9 cellular contexts compared by ENCODE assay signal in the genomic region with DNA sequence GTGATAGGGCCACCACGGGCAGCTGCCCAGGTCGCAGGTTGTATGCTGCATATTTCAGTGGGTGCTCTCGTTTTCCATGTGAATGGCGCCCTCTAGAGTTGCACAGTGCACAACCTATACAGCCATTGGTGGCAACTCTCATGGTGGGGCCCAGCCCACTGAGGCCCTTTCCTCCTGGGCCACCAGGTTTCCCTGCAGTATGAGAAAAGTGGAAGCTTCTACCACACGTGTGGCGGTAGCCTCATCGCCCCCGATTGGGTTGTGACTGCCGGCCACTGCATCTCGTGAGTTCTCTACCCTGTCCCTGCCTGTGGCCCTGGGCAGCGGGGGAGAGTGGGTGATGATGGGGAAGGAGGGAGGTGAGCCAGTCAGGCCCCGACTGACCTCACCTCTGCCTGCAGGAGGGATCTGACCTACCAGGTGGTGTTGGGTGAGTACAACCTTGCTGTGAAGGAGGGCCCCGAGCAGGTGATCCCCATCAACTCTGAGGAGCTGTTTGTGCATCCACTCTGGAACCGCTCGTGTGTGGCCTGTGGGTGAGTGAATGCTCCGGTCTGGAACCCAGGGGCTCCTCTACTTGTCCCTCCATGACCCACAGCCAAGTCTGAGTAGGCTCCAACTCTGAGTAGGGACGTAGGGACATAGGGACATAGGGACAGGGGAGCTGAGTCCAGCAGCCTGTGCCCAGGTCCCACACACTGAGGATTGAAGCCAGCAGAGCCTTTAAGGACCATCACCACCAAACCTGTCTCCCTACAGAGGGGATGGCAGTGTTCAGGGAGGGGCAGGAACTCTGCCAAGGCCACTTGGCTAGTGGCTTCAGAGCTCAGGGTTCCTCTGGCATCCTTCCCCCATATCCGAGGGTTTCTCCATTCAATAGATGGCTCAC. TPM values are rescaled to one million over a fixed set of nuclear protein-coding genes. Genes with fewer than 3 reads are reported as not detected.
DNase-seq lines count a peak whose midpoint lies in the region; ATAC-seq, FAIRE-seq and TF ChIP-seq lines count a peak whose summit lies in the region.
"Not testable (repeated sequence)": the region's sequence is repeated elsewhere in the genome, so short reads cannot be mapped to it uniquely, and the experiment has no call there.
"Had no signal": no experiment of that assay in that cellular context is flagged by ENCODE, and none has a peak within 500 bp of the region (broad histone marks: within the 10 kb centered on the region; RNA-seq: fewer than 3 reads in every experiment).

No MANE protein-coding gene starts in this region.

- H2BK120ac ChIP-seq in mesendoderm (ENCODE audit: low read depth, low read length): not testable (repeated sequence)

- H3K27me3 Mint-ChIP-seq in stimulated activated naive B cell treated with anti-CD40 and anti-IgM and Interleukin-4, amounts not matched to agents 10 μg/mL and 1 μg/mL and 100 μg/mL, for 72 hours: not testable (repeated sequence)

- H3K4ac ChIP-seq in mesendoderm (ENCODE audit: low read depth, low read length): not testable (repeated sequence)

- in situ Hi-C loops in K562 (cut with MboI): not testable (repeated sequence)

- ATAC-seq in K562: peak; percentile 99
- peak; percentile 60 to 71 for ATAC-seq in stimulated activated naive B cell treated with anti-CD40 and anti-IgM and Interleukin-4, amounts not matched to agents 10 μg/mL and 1 μg/mL and 100 μg/mL, for 72 hours (replicated peaks)

- H3K36me3 ChIP-seq in HEK293 (ENCODE audit: control insufficient read depth in 2 of 2, insufficient read depth in 1 of 2, low read length in 2 of 2); K562 (ENCODE audit: control insufficient read depth, insufficient read depth, low read length); mesendoderm (ENCODE audit: control insufficient read depth, insufficient read depth, low read length): not testable (repeated sequence)

- not testable (repeated sequence) for TF ChIP-seq CTCF in HEK293 (tag by site-specific recombination; IDR thresholded peaks at IDR 0.05)
- peak; percentile 53 to 62 (median 53) for TF ChIP-seq CTCF in K562 (IDR thresholded peaks at IDR 0.05 in 2 of 3, conservative IDR thresholded peaks at IDR 0.05 in 1 of 3; ENCODE audit: insufficient read depth in 2 of 3, low read depth in 1 of 3, low read length in 3 of 3)

- H3K4me2 ChIP-seq in K562 (ENCODE audit: insufficient read depth, low read length); mesendoderm (ENCODE audit: low read length): not testable (repeated sequence)

- H3K23ac ChIP-seq in mesendoderm (ENCODE audit: low read length): not testable (repeated sequence)

- not testable (repeated sequence) for H3K4me1 ChIP-seq in HEK293 (ENCODE audit: control insufficient read depth, insufficient read depth, low read length); K562 (replicated peaks in 1 of 2; ENCODE audit: control insufficient read depth in 2 of 2, insufficient read depth in 2 of 2, low read length in 2 of 2); mesendoderm (ENCODE audit: control insufficient read depth, low read depth, low read length)

- intact Hi-C loops in K562 (cut with micrococcal nuclease): not testable (repeated sequence)

- not testable (repeated sequence) for H2AFZ ChIP-seq in K562 (ENCODE audit: low read depth, low read length)

- peak; percentile 91 for FAIRE-seq in K562 (lab: Jason Lieb, UNC)

- peaks cover 4 to 20% of the 10 kb centered on the region in 2 experiments; a peak in 3 of 5 replicates for H3K27me3 ChIP-seq in K562 (ENCODE audit: control insufficient read depth in 2 of 2, insufficient read depth in 2 of 2, low read length in 2 of 2)
- not testable (repeated sequence) for H3K27me3 ChIP-seq in mesendoderm (ENCODE audit: insufficient read depth, low read length, poor library complexity)

- H3K9me1 ChIP-seq in K562 (ENCODE audit: control insufficient read depth, insufficient read depth, low read length): not testable (repeated sequence)

- not testable (repeated sequence) for H3K27ac Mint-ChIP-seq in stimulated activated naive B cell treated with anti-CD40 and anti-IgM and Interleukin-4, amounts not matched to agents 10 μg/mL and 1 μg/mL and 100 μg/mL, for 72 hours

- TF ChIP-seq RAD21 in K562 (CRISPR knock-in tag; conservative IDR thresholded peaks at IDR 0.05 in 1 of 2, IDR thresholded peaks at IDR 0.05 in 1 of 2): peak in 1 of 2 experiments; percentile 70; a peak in 3 of 4 replicates

- H2BK15ac ChIP-seq in mesendoderm (replicated peaks; ENCODE audit: low read depth): not testable (repeated sequence)

- not testable (repeated sequence) for BruUV-seq in K562 (replicated peaks; lab: Mats Ljungman, UMichigan)

- POLR2A ChIA-PET in HEK293 (lab: Yijun Ruan, JAX) (interaction anchor here (1.8 kb wide), 1 partner anchor 20 kb away, joined by 4 read pairs; no protein-coding TSS in a partner anchor), K562 (lab: Yijun Ruan, JAX) (interaction anchor here (0.9 kb wide), 1 partner anchor 17 kb away, joined by 3 read pairs; no protein-coding TSS in a partner anchor)

- not testable (repeated sequence) for H3K4me3 ChIP-seq in HEK293 (ENCODE audit: low read depth, low read length); K562; mesendoderm (ENCODE audit: low read length)

- not testable (repeated sequence) for H3K36me3 Mint-ChIP-seq in stimulated activated naive B cell treated with anti-CD40 and anti-IgM and Interleukin-4, amounts not matched to agents 10 μg/mL and 1 μg/mL and 100 μg/mL, for 72 hours

- H4K5ac ChIP-seq in mesendoderm (ENCODE audit: low read length): not testable (repeated sequence)

- H3K9ac ChIP-seq in K562 (ENCODE audit: insufficient read depth in 1 of 2, low read depth in 2 of 2, low read length in 2 of 2); mesendoderm (ENCODE audit: low read length): not testable (repeated sequence)

- peak; percentile 68 for DNase-seq in COLO668 (lab: John Stamatoyannopoulos, UW; ENCODE audit: unreplicated experiment)
- peak; percentile 37 for DNase-seq in NCI-H345 (lab: John Stamatoyannopoulos, UW)
- peak; percentile 68 for DNase-seq in activated CD4-positive, alpha-beta T cell treated with anti-CD3 and anti-CD28 coated beads for 48 hours
- DNase-seq in K562 (ENCODE audit: extremely low read depth in 1 of 4, low spot score in 3 of 4): peak in 1 of 4 experiments; percentile 79
- peak; percentile 30 for DNase-seq in glomerular visceral epithelial cell (ENCODE audit: extremely low spot score)
- DNase-seq in mesendoderm: peak; percentile 56
- not testable (repeated sequence) for DNase-seq in stimulated activated naive B cell treated with anti-CD40 and anti-IgM and Interleukin-4, amounts not matched to agents 10 μg/mL and 1 μg/mL and 100 μg/mL, for 72 hours

- H3K9me3 Mint-ChIP-seq in stimulated activated naive B cell treated with anti-CD40 and anti-IgM and Interleukin-4, amounts not matched to agents 10 μg/mL and 1 μg/mL and 100 μg/mL, for 72 hours: not testable (repeated sequence)

- H3K79me2 ChIP-seq in K562 (ENCODE audit: control insufficient read depth, insufficient read depth, low read length); mesendoderm (ENCODE audit: control insufficient read depth, insufficient read depth, low read length): not testable (repeated sequence)

- H2BK5ac ChIP-seq in mesendoderm (ENCODE audit: low read length): not testable (repeated sequence)

- not testable (repeated sequence) for H3K56ac ChIP-seq in mesendoderm (ENCODE audit: low read length)

- CTCF ChIA-PET in HEK293 (lab: Yijun Ruan, JAX): interaction anchor here (0.5 to 0.8 kb wide), 4 partner anchors 13 to 350 kb away, joined by 3 to 5 read pairs (median 4); no protein-coding TSS in a partner anchor
- CTCF ChIA-PET in K562 (lab: Yijun Ruan, JAX; ENCODE audit: low intra/inter-chr PET ratio): not testable (repeated sequence)

- H3K4me1 Mint-ChIP-seq in stimulated activated naive B cell treated with anti-CD40 and anti-IgM and Interleukin-4, amounts not matched to agents 10 μg/mL and 1 μg/mL and 100 μg/mL, for 72 hours: not testable (repeated sequence)

- H3K4me3 Mint-ChIP-seq in stimulated activated naive B cell treated with anti-CD40 and anti-IgM and Interleukin-4, amounts not matched to agents 10 μg/mL and 1 μg/mL and 100 μg/mL, for 72 hours: not testable (repeated sequence)

- H4K8ac ChIP-seq in mesendoderm (ENCODE audit: low read depth, low read length): not testable (repeated sequence)

- not testable (repeated sequence) for TF ChIP-seq EP300 in K562 (IDR thresholded peaks at IDR 0.05; ENCODE audit: low read length)

- WGBS in K562 (ENCODE audit: insufficient coverage, low coverage, missing lambda C conversion rate): 23% methylated on average over 18 of the region's 18 CpGs
- WGBS in mesendoderm (ENCODE audit: extremely low coverage, insufficient coverage, low lambda C conversion rate): no CpG with 5 or more reads among the region's 18 CpGs

- H4K20me1 ChIP-seq in K562 (replicated peaks; ENCODE audit: control insufficient read depth, insufficient read depth, low read length): not testable (repeated sequence)

- not testable (repeated sequence) for H3K27ac ChIP-seq in HEK293 (ENCODE audit: extremely low read depth, low read depth, low read length); K562 (ENCODE audit: extremely low read depth, low read depth, low read length); mesendoderm (ENCODE audit: low read depth, low read length)

- H3K79me1 ChIP-seq in mesendoderm (ENCODE audit: low read length): not testable (repeated sequence)

- H3K18ac ChIP-seq in mesendoderm (ENCODE audit: low read length): not testable (repeated sequence)

- not testable (repeated sequence) for H3K9me3 ChIP-seq in HEK293 (ENCODE audit: control insufficient read depth, insufficient read depth, low read depth, low read length); K562 (replicated peaks; ENCODE audit: control insufficient read depth, insufficient read depth, low read depth, low read length)

- not testable (repeated sequence) for H2AK5ac ChIP-seq in mesendoderm (ENCODE audit: low read length)

- TF ChIP-seq POLR2A in K562 (conservative IDR thresholded peaks at IDR 0.05): not testable (repeated sequence)

RNA-seq across cellular contexts. Expression of gene CELA3A, which starts 4.0 kb away (rescaled TPM):
- not detected in 2 replicates for total RNA-seq in K562 (2011; cell fraction: chromatin; rRNA removed; ENCODE audit: low replicate concordance)
- total RNA-seq in K562 (2011; cell fraction: nucleolus; rRNA removed): not detected in 2 replicates
- total RNA-seq in K562 (2011; cell fraction: nucleoplasm; rRNA removed): not detected in 2 replicates
- total RNA-seq in K562 (2014; rRNA removed) (not detected in 2 replicates), K562 (2014; rRNA removed; fragmentation: Illumina TruSeq; extraction: Trizol) (not detected in 2 replicates), K562 (2015; rRNA removed; fragmentation: Illumina TruSeq; extraction: Trizol) (not detected in 2 replicates), K562 (2021) (5.4 and 5.7 TPM in 2 replicates)
- polyA plus RNA-seq in K562 (2011; rRNA removed) (not detected in 2 replicates), K562 (2014; fragmentation: Illumina TruSeq; extraction: Trizol) (not detected in 2 replicates), K562 (2014; fragmentation: Nextera tagmentation; extraction: Ambion mirVana) (not detected), K562 (2014; rRNA removed) (not detected in 2 replicates)
- not detected in 2 replicates for polyA plus RNA-seq in K562 (2011; cell fraction: cytosol; rRNA removed)
- not detected in 2 replicates for polyA plus RNA-seq in K562 (2011; cell fraction: nucleus; rRNA removed)
- not detected in 2 replicates for polyA plus RNA-seq in K562 (2012)
- polyA minus RNA-seq in K562 (2011; rRNA and poly(A)+ RNA removed): not detected in 2 replicates
- not detected in 2 replicates for polyA minus RNA-seq in K562 (2011; cell fraction: cytosol; rRNA and poly(A)+ RNA removed)
- polyA minus RNA-seq in K562 (2011; cell fraction: nucleus; rRNA and poly(A)+ RNA removed): not detected in 2 replicates
- not detected for polyA plus RNA-seq in mesendoderm (2013, experiment 1 of 2)
- polyA plus RNA-seq in mesendoderm (2013, experiment 2 of 2): not detected
- total RNA-seq: esophagus muscularis mucosa had no signal

RNA-seq across cellular contexts. Expression of gene CELA3B, which starts 28.7 kb away (rescaled TPM):
- total RNA-seq in K562 (2011; cell fraction: chromatin; rRNA removed; ENCODE audit: low replicate concordance): not detected in 2 replicates
- not detected in 2 replicates for total RNA-seq in K562 (2011; cell fraction: nucleolus; rRNA removed)
- not detected in 2 replicates for total RNA-seq in K562 (2011; cell fraction: nucleoplasm; rRNA removed)
- not detected in 2 replicates for total RNA-seq in K562 (2014; rRNA removed)
- not detected in 2 replicates for total RNA-seq in K562 (2014; rRNA removed; fragmentation: Illumina TruSeq; extraction: Trizol)
- total RNA-seq in K562 (2015; rRNA removed; fragmentation: Illumina TruSeq; extraction: Trizol): not detected in 2 replicates
- 3.1 and 3.8 TPM in 2 replicates for total RNA-seq in K562 (2021)
- polyA plus RNA-seq in K562 (2011; rRNA removed): not detected in 2 replicates
- not detected in 2 replicates for polyA plus RNA-seq in K562 (2011; cell fraction: cytosol; rRNA removed)
- polyA plus RNA-seq in K562 (2011; cell fraction: nucleus; rRNA removed): not detected in 2 replicates
- polyA plus RNA-seq in K562 (2012): not detected in 2 replicates
- polyA plus RNA-seq in K562 (2014; fragmentation: Illumina TruSeq; extraction: Trizol): not detected in 2 replicates
- not detected for polyA plus RNA-seq in K562 (2014; fragmentation: Nextera tagmentation; extraction: Ambion mirVana)
- not detected in 2 replicates for polyA plus RNA-seq in K562 (2014; rRNA removed)
- not detected in 2 replicates for polyA minus RNA-seq in K562 (2011; rRNA and poly(A)+ RNA removed)
- polyA minus RNA-seq in K562 (2011; cell fraction: cytosol; rRNA and poly(A)+ RNA removed): not detected in 2 replicates
- polyA minus RNA-seq in K562 (2011; cell fraction: nucleus; rRNA and poly(A)+ RNA removed): not detected in 2 replicates
- not detected for polyA plus RNA-seq in mesendoderm (2013, experiment 1 of 2)
- not detected for polyA plus RNA-seq in mesendoderm (2013, experiment 2 of 2)
- total RNA-seq: esophagus muscularis mucosa had no signal

RNA-seq across cellular contexts. Expression of gene CDC42, which starts 47.0 kb away (rescaled TPM):
- total RNA-seq in K562 (2011; cell fraction: chromatin; rRNA removed; ENCODE audit: low replicate concordance): 27.3 and 52.8 TPM in 2 replicates
- 16.5 and 16.7 TPM in 2 replicates for total RNA-seq in K562 (2011; cell fraction: nucleolus; rRNA removed)
- 28.4 and 33.8 TPM in 2 replicates for total RNA-seq in K562 (2011; cell fraction: nucleoplasm; rRNA removed)
- 186 and 222 TPM in 2 replicates for total RNA-seq in K562 (2014; rRNA removed)
- 370 and 448 TPM in 2 replicates for total RNA-seq in K562 (2014; rRNA removed; fragmentation: Illumina TruSeq; extraction: Trizol)
- total RNA-seq in K562 (2015; rRNA removed; fragmentation: Illumina TruSeq; extraction: Trizol): 313 and 336 TPM in 2 replicates
- total RNA-seq in K562 (2021): 242 and 247 TPM in 2 replicates
- 331 and 398 TPM in 2 replicates for polyA plus RNA-seq in K562 (2011; rRNA removed)
- polyA plus RNA-seq in K562 (2011; cell fraction: cytosol; rRNA removed): 104 and 188 TPM in 2 replicates
- 43.4 and 84.2 TPM in 2 replicates for polyA plus RNA-seq in K562 (2011; cell fraction: nucleus; rRNA removed)
- 204 and 451 TPM in 2 replicates for polyA plus RNA-seq in K562 (2012)
- 345 and 351 TPM in 2 replicates for polyA plus RNA-seq in K562 (2014; fragmentation: Illumina TruSeq; extraction: Trizol)
- 100 to 1,000 TPM; 230 to 325 TPM for polyA plus RNA-seq in K562 (2014; fragmentation: Nextera tagmentation; extraction: Ambion mirVana)
- polyA plus RNA-seq in K562 (2014; rRNA removed): 192 and 212 TPM in 2 replicates
- polyA minus RNA-seq in K562 (2011; rRNA and poly(A)+ RNA removed): 345 and 401 TPM in 2 replicates
- 105 and 170 TPM in 2 replicates for polyA minus RNA-seq in K562 (2011; cell fraction: cytosol; rRNA and poly(A)+ RNA removed)
- polyA minus RNA-seq in K562 (2011; cell fraction: nucleus; rRNA and poly(A)+ RNA removed): 11.2 and 35.4 TPM in 2 replicates
- polyA plus RNA-seq in mesendoderm (2013, experiment 1 of 2): 248 TPM
- 248 TPM for polyA plus RNA-seq in mesendoderm (2013, experiment 2 of 2)
